ENCODE assay signal across 32 cellular contexts in genomic region chr16:6211644-6212043, GRCh38.
A peak's percentile ranks its signal among the peaks of the same experiment; 100 is the strongest.
DNase-seq lines count a peak whose midpoint lies in the region; ATAC-seq, FAIRE-seq and TF ChIP-seq lines count a peak whose summit lies in the region.
"Had no signal": no experiment of that assay in that cellular context is flagged by ENCODE, and none has a peak within 500 bp of the region (broad histone marks: within the 10 kb centered on the region; RNA-seq: fewer than 3 reads in every experiment).

No MANE protein-coding gene starts in this region.

- H3K56ac ChIP-seq in H1 (replicated peaks; ENCODE audit: insufficient read length, low read depth, low read length): no peak overlapping the region

- peak overlapping the region; percentile 70; the same call in 1 of the 2 replicates for H2AK5ac ChIP-seq in H1 (ENCODE audit: low read depth, low read length)

- H2BK12ac ChIP-seq in H1 (ENCODE audit: low read depth, low read length): no peak overlapping the region

- TF ChIP-seq RAD21 in A549 (conservative IDR thresholded peaks at IDR 0.05 in 1 of 2, IDR thresholded peaks at IDR 0.05 in 1 of 2) (no peak), H1 (IDR thresholded peaks at IDR 0.05 in 1 of 2, conservative IDR thresholded peaks at IDR 0.05 in 1 of 2; ENCODE audit: low read depth in 2 of 2, low read length in 2 of 2) (no peak)

- no peak overlapping the region for H3K4me3 ChIP-seq in A549
- H3K4me3 ChIP-seq in HEK293 (ENCODE audit: low read depth, low read length): no peak overlapping the region
- H3K4me3 ChIP-seq in H1 (ENCODE audit: extremely low read depth in 1 of 4, insufficient read depth in 2 of 4, low read depth in 3 of 4, low read length in 4 of 4): no peak overlapping the region
- H3K4me3 ChIP-seq in PC-3 (ENCODE audit: low read length): no peak overlapping the region
- H3K4me3 ChIP-seq: BLaER1; BLaER1 treated with 17β-estradiol and CSF1 and Interleukin-3, amounts not matched to agents 10 nM and 100 nM had no signal

- H2BK15ac ChIP-seq in H1 (ENCODE audit: low read length): no peak overlapping the region

- no peak for TF ChIP-seq CTCF in A549 (IDR thresholded peaks at IDR 0.05)
- TF ChIP-seq CTCF in HEK293 (tag by site-specific recombination; IDR thresholded peaks at IDR 0.05): no peak
- TF ChIP-seq CTCF in H1 (IDR thresholded peaks at IDR 0.05; ENCODE audit: control extremely low read depth in 1 of 3, insufficient read depth in 1 of 3, low read depth in 1 of 3, low read length in 3 of 3): no peak
- no peak for TF ChIP-seq CTCF in PC-3 (conservative IDR thresholded peaks at IDR 0.05; ENCODE audit: low read depth, low read length)

- H2BK120ac ChIP-seq in H1 (replicated peaks; ENCODE audit: low read depth, low read length): no peak overlapping the region

- H4K8ac ChIP-seq in H1 (ENCODE audit: extremely low read depth, insufficient read depth, low read length): no peak overlapping the region

- H3K4ac ChIP-seq in H1 (replicated peaks; ENCODE audit: insufficient read length, low read depth, low read length): no peak overlapping the region

- H3K36me3 ChIP-seq in HEK293 (ENCODE audit: control insufficient read depth in 2 of 2, insufficient read depth in 1 of 2, low read length in 2 of 2) (no peaks in the 10 kb centered on the region), H1 (ENCODE audit: control insufficient read depth in 2 of 4, insufficient read depth in 4 of 4, low read length in 3 of 4) (no peaks in the 10 kb centered on the region), PC-3 (ENCODE audit: low read depth, low read length) (no peaks in the 10 kb centered on the region)
- H3K36me3 ChIP-seq: BE2C; BLaER1; BLaER1 treated with 17β-estradiol and CSF1 and Interleukin-3, amounts not matched to agents 10 nM and 100 nM had no signal

- no peaks in the 10 kb centered on the region for H4K20me1 ChIP-seq in H1 (replicated peaks in 1 of 2; ENCODE audit: control insufficient read depth in 1 of 2, insufficient read depth in 2 of 2, low read length in 2 of 2)
- H4K20me1 ChIP-seq in PC-3 (ENCODE audit: low read length): no peaks in the 10 kb centered on the region
- H4K20me1 ChIP-seq: BLaER1; BLaER1 treated with 17β-estradiol and CSF1 and Interleukin-3, amounts not matched to agents 10 nM and 100 nM had no signal

- H3K27ac ChIP-seq in A549 (no peak overlapping the region), HEK293 (ENCODE audit: extremely low read depth, low read depth, low read length) (no peak overlapping the region), H1 (ENCODE audit: low read depth, low read length) (no peak overlapping the region), PC-3 (ENCODE audit: low read length) (no peak overlapping the region)
- H3K27ac ChIP-seq: 22Rv1; BLaER1; BLaER1 treated with 17β-estradiol and CSF1 and Interleukin-3, amounts not matched to agents 10 nM and 100 nM; C4-2B had no signal

- H2BK20ac ChIP-seq in H1 (ENCODE audit: low read length): no peak overlapping the region

- POLR2A ChIA-PET in A549 (lab: Yijun Ruan, JAX) (no interaction called here), HEK293 (lab: Yijun Ruan, JAX) (no interaction called here), H1 (lab: Charles Lee; ENCODE audit: partially characterized antibody) (no interaction called here), PC-3 (lab: Charles Lee; ENCODE audit: unreplicated experiment) (no interaction called here)

- no peak overlapping the region for H3K18ac ChIP-seq in H1 (ENCODE audit: extremely low read depth, low read length)

- TF ChIP-seq POLR2A in A549 (IDR thresholded peaks at IDR 0.05; ENCODE audit: low read length): no peak
- TF ChIP-seq POLR2A in H1 (IDR thresholded peaks at IDR 0.05; ENCODE audit: control extremely low read depth in 1 of 2, low read depth in 2 of 2, low read length in 2 of 2): no peak

- ATAC-seq in A549: no peak
- ATAC-seq in PC-3: no peak
- ATAC-seq in HG03196 (IDR thresholded peaks at IDR 0.05; ENCODE audit: unreplicated experiment): no peak
- ATAC-seq: CD8-positive, alpha-beta T cell had no signal

- no peak overlapping the region for H3K9ac ChIP-seq in H1 (replicated peaks in 1 of 4; ENCODE audit: extremely low read depth in 1 of 4, low read depth in 3 of 4, low read length in 3 of 4)
- H3K9ac ChIP-seq in PC-3 (ENCODE audit: low read length): no peak overlapping the region
- H3K9ac ChIP-seq: BLaER1; BLaER1 treated with 17β-estradiol and CSF1 and Interleukin-3, amounts not matched to agents 10 nM and 100 nM had no signal

- H3K9me2 ChIP-seq in PC-3 (replicated peaks; ENCODE audit: low read length): no peaks in the 10 kb centered on the region

- H2AFZ ChIP-seq in H1 (ENCODE audit: low read length) (no peak overlapping the region), PC-3 (ENCODE audit: low read length) (no peak overlapping the region)

- H4K5ac ChIP-seq in H1 (ENCODE audit: insufficient read length, low read depth, low read length): no peak overlapping the region

- H3K79me2 ChIP-seq in H1 (ENCODE audit: control insufficient read depth in 1 of 2, insufficient read depth in 2 of 2, low read length in 2 of 2) (no peaks in the 10 kb centered on the region), PC-3 (ENCODE audit: low read length) (no peaks in the 10 kb centered on the region)

- H3K23ac ChIP-seq in H1 (ENCODE audit: insufficient read length): no peak overlapping the region

- H3K9me3 ChIP-seq in A549 (no peaks in the 10 kb centered on the region), HEK293 (ENCODE audit: control insufficient read depth, insufficient read depth, low read depth, low read length) (no peaks in the 10 kb centered on the region), H1 (ENCODE audit: insufficient read depth in 2 of 2, low read depth in 1 of 2, low read length in 1 of 2) (no peaks in the 10 kb centered on the region), PC-3 (ENCODE audit: low read length) (no peaks in the 10 kb centered on the region)
- H3K9me3 ChIP-seq: BE2C; BLaER1; BLaER1 treated with 17β-estradiol and CSF1 and Interleukin-3, amounts not matched to agents 10 nM and 100 nM; Caco-2 had no signal

- BruUV-seq in PC-3 (replicated peaks; lab: Mats Ljungman, UMichigan): no TSS peak

- no peak overlapping the region for H4K91ac ChIP-seq in H1 (replicated peaks; ENCODE audit: insufficient read length, low read length)

- H3K4me1 ChIP-seq in A549 (no peaks in the 10 kb centered on the region), HEK293 (ENCODE audit: control insufficient read depth, insufficient read depth, low read length) (no peaks in the 10 kb centered on the region), H1 (replicated peaks in 1 of 4; ENCODE audit: control insufficient read depth in 3 of 4, insufficient read depth in 4 of 4, low read length in 3 of 4) (peaks cover 0 to 8% (median 4%) of the 10 kb centered on the region in 4 experiments; a peak in 4 of 7 replicates), PC-3 (ENCODE audit: insufficient read depth, low read length) (no peaks in the 10 kb centered on the region)
- H3K4me1 ChIP-seq: BE2C; BLaER1; BLaER1 treated with 17β-estradiol and CSF1 and Interleukin-3, amounts not matched to agents 10 nM and 100 nM; Caco-2 had no signal

- WGBS in A549 (ENCODE audit: missing lambda C conversion rate): 0% methylated on average over 2 of the region's 2 CpGs
- 85% methylated on average over 2 of the region's 2 CpGs; no CpG with 5 or more reads in 1 of the 2 experiments for WGBS in H1 (ENCODE audit: extremely low coverage in 1 of 2, insufficient coverage in 1 of 2, insufficient read length in 1 of 2, insufficient replicate concordance in 2 of 2, low coverage in 1 of 2, low lambda C conversion rate in 2 of 2, missing lambda C conversion rate in 1 of 2), 2 experiments

- H3K14ac ChIP-seq in H1 (ENCODE audit: insufficient read length): no peak overlapping the region

- CTCF ChIA-PET in A549 (lab: Yijun Ruan, JAX) (no interaction called here), HEK293 (lab: Yijun Ruan, JAX) (no interaction called here), H1 (lab: Charles Lee; ENCODE audit: partially characterized antibody) (interaction anchor here (0.6 kb wide), 1 partner anchor 472 kb away, joined by 3 read pairs; no protein-coding TSS in a partner anchor), PC-3 (lab: Charles Lee) (no interaction called here)

- H2BK5ac ChIP-seq in H1 (ENCODE audit: low read depth, low read length): no peak overlapping the region

- FAIRE-seq in A549 (lab: Jason Lieb, UNC) (no peak), H1 (lab: Jason Lieb, UNC) (no peak)
- FAIRE-seq: A204.1, D721Med had no signal

- no peaks in the 10 kb centered on the region for H3K79me1 ChIP-seq in H1 (ENCODE audit: low read depth, low read length)

- H3K4me2 ChIP-seq in A549: no peak overlapping the region
- H3K4me2 ChIP-seq in H1 (ENCODE audit: insufficient read depth in 1 of 2, low read depth in 2 of 2, low read length in 2 of 2): no peak overlapping the region
- H3K4me2 ChIP-seq in PC-3 (ENCODE audit: low read length): no peak overlapping the region
- H3K4me2 ChIP-seq: BLaER1; BLaER1 treated with 17β-estradiol and CSF1 and Interleukin-3, amounts not matched to agents 10 nM and 100 nM had no signal

- no peaks in the 10 kb centered on the region for H3F3A ChIP-seq in PC-3 (ENCODE audit: low read length, unreplicated experiment)

- H3K27me3 ChIP-seq in H1 (replicated peaks in 1 of 4; ENCODE audit: control insufficient read depth in 3 of 4, extremely low read depth in 1 of 4, insufficient read depth in 3 of 4, low read length in 3 of 4) (no peaks in the 10 kb centered on the region), PC-3 (ENCODE audit: low read length) (no peaks in the 10 kb centered on the region)
- H3K27me3 ChIP-seq: BE2C had no signal

- intact Hi-C loops in PC-3 (cut with micrococcal nuclease): no loop called here

- H3K23me2 ChIP-seq in H1 (ENCODE audit: low read depth, low read length): peaks cover 3% of the 10 kb centered on the region

- TF ChIP-seq EP300 in A549 (IDR thresholded peaks at IDR 0.05) (no peak), H1 (IDR thresholded peaks at IDR 0.05; ENCODE audit: borderline replicate concordance in 1 of 2, low read depth in 2 of 2, low read length in 2 of 2) (no peak)

- no peak for DNase-seq in A549 (ENCODE audit: low read depth in 1 of 2, low spot score in 1 of 2)
- no peak for DNase-seq in H1 (ENCODE audit: low read depth in 1 of 2, low spot score in 2 of 2)
- DNase-seq in effector CD8-positive, alpha-beta T cell (lab: John Stamatoyannopoulos, UW): no peak
- DNase-seq in PC-3: no peak
- DNase-seq: 8988T; ACHN; AML-193; BE2C; C1 segment of cervical spinal cord; Caco-2; Calu3; CD4-positive, alpha-beta memory T cell; CD4-positive, alpha-beta T cell; CD4-positive, CD25-positive, alpha-beta regulatory T cell; CD8-positive, alpha-beta memory T cell; CD8-positive, alpha-beta T cell; COR-L47; DMS 273 treated with DMSO at 0.1 percent for 48 hours; DMS153; DMS53; DMS79; DMS79 treated with DMSO at 0.1 percent for 48 hours; DND-41; EL had no signal

TF ChIP-seq in A549, 52 proteins besides CTCF, POLR2A, EP300 and RAD21 (continues in another document):
- TF ChIP-seq NPAS2 (CRISPR knock-in tag; IDR thresholded peaks at IDR 0.05; ENCODE audit: borderline replicate concordance) (no peak), ZC3H11A (IDR thresholded peaks at IDR 0.05) (peak; percentile 69)

TF ChIP-seq in HEK293, 187 proteins besides CTCF, POLR2A, EP300 and RAD21 (continues in another document):
- no peak for TF ChIP-seq ZNF830 (tag by site-specific recombination; IDR thresholded peaks at IDR 0.05; ENCODE audit: low read depth)

TF ChIP-seq in H1, 55 proteins besides CTCF, POLR2A, EP300 and RAD21 (continues in another document):
- TF ChIP-seq SAP30 (IDR thresholded peaks at IDR 0.05; ENCODE audit: insufficient read depth, insufficient replicate concordance, low read length) (no peak), CHD2 (IDR thresholded peaks at IDR 0.05; ENCODE audit: low read length) (no peak)
